17 cellular contexts compared by ENCODE assay signal in genomic region chr21:39666681-39667315, GRCh38. TPM values are rescaled to one million over a fixed set of nuclear protein-coding genes. Genes with fewer than 3 reads are reported as not detected.
A peak's percentile ranks its signal among the peaks of the same experiment; 100 is the strongest.
DNase-seq lines count a peak whose midpoint lies in the region; ATAC-seq and TF ChIP-seq lines count a peak whose summit lies in the region.
"Had no signal": no experiment of that assay in that cellular context is flagged by ENCODE, and none has a peak within 500 bp of the region (broad histone marks: within the 10 kb centered on the region; RNA-seq: fewer than 3 reads in every experiment).

No MANE protein-coding gene starts in this region.

- H3K4me1 Mint-ChIP-seq in natural killer cell treated with Interleukin-12 subunit alpha and Interleukin-12 subunit beta and Interleukin-15 and Interleukin-18, amount 100 ng/mL, for 72 hours (ENCODE audit: low read depth in 2 of 2), result no peaks in the 10 kb centered on the region
- H3K4me1 Mint-ChIP-seq in natural killer cell, result no peaks in the 10 kb centered on the region
- H3K4me1 Mint-ChIP-seq in osteocyte (ENCODE audit: unreplicated experiment), result no peaks in the 10 kb centered on the region

- H3K36me3 Mint-ChIP-seq in natural killer cell treated with Interleukin-12 subunit alpha and Interleukin-12 subunit beta and Interleukin-15 and Interleukin-18, amount 100 ng/mL, for 72 hours, result no peaks in the 10 kb centered on the region
- H3K36me3 Mint-ChIP-seq in natural killer cell (no peaks in the 10 kb centered on the region), osteocyte (ENCODE audit: unreplicated experiment) (no peaks in the 10 kb centered on the region)

- H3K9me3 Mint-ChIP-seq in natural killer cell treated with Interleukin-12 subunit alpha and Interleukin-12 subunit beta and Interleukin-15 and Interleukin-18, amount 100 ng/mL, for 72 hours, result no peaks in the 10 kb centered on the region
- H3K9me3 Mint-ChIP-seq in natural killer cell, result no peaks in the 10 kb centered on the region
- H3K9me3 Mint-ChIP-seq in osteocyte (ENCODE audit: unreplicated experiment), result no peaks in the 10 kb centered on the region

- TF ChIP-seq CTCF in natural killer cell (IDR thresholded peaks at IDR 0.05) (no peak), osteocyte (IDR thresholded peaks at IDR 0.05) (no peak), dorsolateral prefrontal cortex (IDR thresholded peaks at IDR 0.05 in 54 of 56, conservative IDR thresholded peaks at IDR 0.05 in 2 of 56; ENCODE audit: low read depth in 1 of 56, partially characterized antibody in 56 of 56) (no peak)

- no peak overlapping the region for H3K27ac Mint-ChIP-seq in natural killer cell treated with Interleukin-12 subunit alpha and Interleukin-12 subunit beta and Interleukin-15 and Interleukin-18, amount 100 ng/mL, for 72 hours
- no peak overlapping the region for H3K27ac Mint-ChIP-seq in natural killer cell
- no peak overlapping the region for H3K27ac Mint-ChIP-seq in osteocyte (ENCODE audit: unreplicated experiment)

- no peak overlapping the region for H3K4me3 ChIP-seq in dorsolateral prefrontal cortex

- no peak overlapping the region for H3K27ac ChIP-seq in dorsolateral prefrontal cortex

- peak; percentile 15 for DNase-seq in natural killer cell treated with Interleukin-12 subunit alpha and Interleukin-12 subunit beta and Interleukin-15 and Interleukin-18, amount 100 ng/mL, for 72 hours (ENCODE audit: low spot score)
- DNase-seq in natural killer cell, result no peak
- peak; percentile 29 for DNase-seq in islet precursor cell
- peak; percentile 73 for DNase-seq in osteocyte (ENCODE audit: extremely low spot score, unreplicated experiment)
- DNase-seq in ureter (ENCODE audit: low spot score), result peak; percentile 33
- DNase-seq in dorsolateral prefrontal cortex, result no peak
- DNase-seq in SIG-M5 treated with dmso at 0.1 percent for 504 hours (lab: John Stamatoyannopoulos, UW; ENCODE audit: unreplicated experiment), result no peak
- DNase-seq in hepatic stellate cell (ENCODE audit: low spot score), result no peak
- DNase-seq: 8988T, IMR-90, NCI-H1092, NCI-H1436 treated with DMSO at 0.1 percent for 48 hours, NCI-H2029, NCI-H446, SHP77 had no signal

- no peak for ATAC-seq in natural killer cell treated with Interleukin-12 subunit alpha and Interleukin-12 subunit beta and Interleukin-15 and Interleukin-18, amount 100 ng/mL, for 72 hours
- ATAC-seq in natural killer cell, result no peak

- intact Hi-C loops in natural killer cell (cut with micrococcal nuclease) (no loop called here), dorsolateral prefrontal cortex (cut with DNase I) (no loop called here)

- no peak overlapping the region for H3K4me3 Mint-ChIP-seq in natural killer cell treated with Interleukin-12 subunit alpha and Interleukin-12 subunit beta and Interleukin-15 and Interleukin-18, amount 100 ng/mL, for 72 hours
- H3K4me3 Mint-ChIP-seq in natural killer cell, result no peak overlapping the region
- H3K4me3 Mint-ChIP-seq in osteocyte (ENCODE audit: unreplicated experiment), result no peak overlapping the region

- H3K27me3 ChIP-seq in dorsolateral prefrontal cortex, result peaks cover 0 to 1% (median 0%) of the 10 kb centered on the region in 45 donors

- H3K27me3 Mint-ChIP-seq in natural killer cell treated with Interleukin-12 subunit alpha and Interleukin-12 subunit beta and Interleukin-15 and Interleukin-18, amount 100 ng/mL, for 72 hours, result peaks cover 0 to 7% of the 10 kb centered on the region in 2 donors
- H3K27me3 Mint-ChIP-seq in natural killer cell (ENCODE audit: low read depth in 2 of 2), result peaks cover 0 to 7% of the 10 kb centered on the region in 2 donors
- H3K27me3 Mint-ChIP-seq in osteocyte (ENCODE audit: unreplicated experiment), result no peaks in the 10 kb centered on the region

RNA-seq across cellular contexts. Expression of gene B3GALT5, which starts 54.1 kb away (rescaled TPM):
- total RNA-seq in natural killer cell treated with Interleukin-12 subunit alpha and Interleukin-12 subunit beta and Interleukin-15 and Interleukin-18, amount 100 ng/mL, for 72 hours, result not detected
- total RNA-seq in natural killer cell (under 1 TPM in 1 of 3 donors, not detected in 2; 0.05 TPM), osteocyte (not detected in 2 replicates), ureter (21.9 TPM), dorsolateral prefrontal cortex (1 to 10 TPM; 1.4 to 6.9 (median 3.0) TPM)
- total RNA-seq: MCF 10A, OCI-LY7 had no signal

Comparison
In these comparisons a context has a peak if more than half of its experiments do, and no peak if none do; other contexts are left out.
1. DNase-seq: peak in natural killer cell treated with Interleukin-12 subunit alpha and Interleukin-12 subunit beta and Interleukin-15 and Interleukin-18, amount 100 ng/mL, for 72 hours (single experiment), islet precursor cell (single experiment), osteocyte (single experiment) and ureter (single experiment); none in natural killer cell (single experiment), dorsolateral prefrontal cortex (0 of 10), SIG-M5 treated with dmso at 0.1 percent for 504 hours (single experiment) and hepatic stellate cell (single experiment).